ENCODE assay signal across 21 cellular contexts in genomic region chr10:114911801-114912479, GRCh38. TPM values are rescaled to one million over a fixed set of nuclear protein-coding genes. Genes with fewer than 3 reads are reported as not detected.
A peak's percentile ranks its signal among the peaks of the same experiment; 100 is the strongest.
DNase-seq lines count a peak whose midpoint lies in the region; ATAC-seq and TF ChIP-seq lines count a peak whose summit lies in the region.
"Had no signal": no experiment of that assay in that cellular context is flagged by ENCODE, and none has a peak within 500 bp of the region (broad histone marks: within the 10 kb centered on the region; RNA-seq: fewer than 3 reads in every experiment).

No MANE protein-coding gene starts in this region.

- no peaks in the 10 kb centered on the region for H4K20me1 ChIP-seq in GM23338 (replicated peaks; ENCODE audit: insufficient read depth)
- no peaks in the 10 kb centered on the region for H4K20me1 ChIP-seq in Loucy (ENCODE audit: insufficient read depth, low read length, poor library complexity, severe bottlenecking)

- H3K9me2 ChIP-seq in GM23338 (ENCODE audit: insufficient read depth) (peaks cover 10% of the 10 kb centered on the region; the same call in 1 of the 2 replicates), Loucy (replicated peaks; ENCODE audit: low read depth, low read length) (no peaks in the 10 kb centered on the region)

- no peak overlapping the region for H3K27ac ChIP-seq in GM23338 (ENCODE audit: low read depth)
- H3K27ac ChIP-seq: body of pancreas, suprapubic skin, upper lobe of right lung, VCaP had no signal

- no peak overlapping the region for H3K4me3 ChIP-seq in GM23338
- H3K4me3 ChIP-seq in Loucy (ENCODE audit: low read length, poor library complexity, severe bottlenecking), result peak overlapping the region; percentile 16
- H3K4me3 ChIP-seq: body of pancreas, ovary, smooth muscle cell, suprapubic skin, upper lobe of right lung had no signal

- ATAC-seq in GM23338, result no peak
- ATAC-seq: body of pancreas, T-helper 17 cell, upper lobe of right lung had no signal

- H3K4me3 Mint-ChIP-seq in GM23338 (no peak overlapping the region), nephron (no peak overlapping the region)
- no peak overlapping the region for H3K4me3 Mint-ChIP-seq in activated T-helper 1 cell treated with anti-CD3 and anti-CD28 coated beads, Interleukin-12 subunit alpha, Interleukin-12 subunit beta, Interleukin-2, Interleukin-4 antibody, amounts not matched to agents 30 ng/mL and 10 ng/mL and 1 ng/mL, durations not matched to agents 14 hours and 24 hours and 36 hours
- H3K4me3 Mint-ChIP-seq: activated naive CD8-positive, alpha-beta T cell treated with anti-CD3 and anti-CD28 coated beads, Interleukin-2, amount 50 U/mL, for 24 hours; natural killer cell treated with Interleukin-12 subunit alpha and Interleukin-12 subunit beta and Interleukin-15 and Interleukin-18, amount 100 ng/mL, for 72 hours; T-helper 17 cell had no signal

- H3K36me3 Mint-ChIP-seq in GM23338 (ENCODE audit: low read depth), result peaks cover 8% of the 10 kb centered on the region; the same call in 2 of the 3 replicates
- no peaks in the 10 kb centered on the region for H3K36me3 Mint-ChIP-seq in activated T-helper 1 cell treated with anti-CD3 and anti-CD28 coated beads, Interleukin-12 subunit alpha, Interleukin-12 subunit beta, Interleukin-2, Interleukin-4 antibody, amounts not matched to agents 30 ng/mL and 10 ng/mL and 1 ng/mL, durations not matched to agents 14 hours and 24 hours and 36 hours (ENCODE audit: low read depth)
- no peaks in the 10 kb centered on the region for H3K36me3 Mint-ChIP-seq in nephron (ENCODE audit: low read depth)
- H3K36me3 Mint-ChIP-seq: natural killer cell treated with Interleukin-12 subunit alpha and Interleukin-12 subunit beta and Interleukin-15 and Interleukin-18, amount 100 ng/mL, for 72 hours had no signal

- H3F3A ChIP-seq in GM23338 (replicated peaks; ENCODE audit: low read depth) (no peaks in the 10 kb centered on the region), Loucy (ENCODE audit: low read depth) (peaks cover 4% of the 10 kb centered on the region; the same call in 1 of the 2 replicates)

- H2AFZ ChIP-seq in GM23338 (peak overlapping the region; percentile 69; the same call in 1 of the 2 replicates), Loucy (ENCODE audit: low read length) (peak overlapping the region; percentile 54)

- peaks cover 5% of the 10 kb centered on the region; the same call in 2 of the 3 replicates for H3K9me3 Mint-ChIP-seq in GM23338
- H3K9me3 Mint-ChIP-seq in activated T-helper 1 cell treated with anti-CD3 and anti-CD28 coated beads, Interleukin-12 subunit alpha, Interleukin-12 subunit beta, Interleukin-2, Interleukin-4 antibody, amounts not matched to agents 30 ng/mL and 10 ng/mL and 1 ng/mL, durations not matched to agents 14 hours and 24 hours and 36 hours, result no peaks in the 10 kb centered on the region
- no peaks in the 10 kb centered on the region for H3K9me3 Mint-ChIP-seq in nephron
- H3K9me3 Mint-ChIP-seq: activated naive CD8-positive, alpha-beta T cell treated with anti-CD3 and anti-CD28 coated beads, Interleukin-2, amount 50 U/mL, for 24 hours; natural killer cell treated with Interleukin-12 subunit alpha and Interleukin-12 subunit beta and Interleukin-15 and Interleukin-18, amount 100 ng/mL, for 72 hours had no signal

- peaks cover 4% of the 10 kb centered on the region; the same call in 1 of the 2 replicates for H3K4me1 ChIP-seq in GM23338 (ENCODE audit: insufficient read depth)
- peaks cover 27% of the 10 kb centered on the region for H3K4me1 ChIP-seq in Loucy (ENCODE audit: insufficient read depth, low read length, poor library complexity, severe bottlenecking)
- H3K4me1 ChIP-seq: body of pancreas, Caco-2, suprapubic skin, upper lobe of right lung had no signal

- no peaks in the 10 kb centered on the region for H3K9me3 ChIP-seq in Loucy (ENCODE audit: insufficient read depth, low read depth, low read length)
- H3K9me3 ChIP-seq: body of pancreas, Caco-2, ovary, suprapubic skin, upper lobe of right lung had no signal

- intact Hi-C loops in activated T-helper 1 cell treated with anti-CD3 and anti-CD28 coated beads, Interleukin-12 subunit alpha, Interleukin-12 subunit beta, Interleukin-2, Interleukin-4 antibody, amounts not matched to agents 30 ng/mL and 10 ng/mL and 1 ng/mL, durations not matched to agents 14 hours and 24 hours and 36 hours (cut with micrococcal nuclease), result loop anchor here (2.0 kb wide), 1 partner anchor 13 kb away; no protein-coding TSS in a partner anchor

- no peak for DNase-seq in GM23338 (ENCODE audit: low spot score)
- no peak for DNase-seq in activated T-helper 1 cell treated with anti-CD3 and anti-CD28 coated beads, Interleukin-12 subunit alpha, Interleukin-12 subunit beta, Interleukin-2, Interleukin-4 antibody, amounts not matched to agents 30 ng/mL and 10 ng/mL and 1 ng/mL, durations not matched to agents 14 hours and 24 hours and 36 hours (ENCODE audit: low spot score)
- no peak for DNase-seq in NCI-H1436 treated with DMSO at 0.1 percent for 48 hours (lab: John Stamatoyannopoulos, UW)
- DNase-seq in NCI-H524 treated with DMSO at 0.1 percent for 48 hours (lab: John Stamatoyannopoulos, UW), result no peak
- DNase-seq in stimulated activated CD4-positive, alpha-beta T cell treated with anti-CD3 and anti-CD28 coated beads, Interleukin-2, amount 100 ng/mL, for 24 hours, result no peak
- DNase-seq: activated naive CD8-positive, alpha-beta T cell treated with anti-CD3 and anti-CD28 coated beads, Interleukin-2, amount 50 U/mL, for 24 hours; body of pancreas; C1 segment of cervical spinal cord; Caco-2; KG1; NCI-H1417 treated with DMSO at 0.1 percent for 48 hours; NCI-H446; ovary; T-helper 17 cell; upper lobe of right lung had no signal

- no peak for TF ChIP-seq CTCF in GM23338 (conservative IDR thresholded peaks at IDR 0.05; ENCODE audit: low read depth in 2 of 2)
- TF ChIP-seq CTCF in Loucy (conservative IDR thresholded peaks at IDR 0.05; ENCODE audit: low read length), result no peak
- TF ChIP-seq CTCF in nephron (IDR thresholded peaks at IDR 0.05; ENCODE audit: unreplicated experiment in 3 of 3), result no peak

- H3K27me3 ChIP-seq in GM23338 (ENCODE audit: insufficient read depth) (no peaks in the 10 kb centered on the region), Loucy (ENCODE audit: insufficient read depth, low read length, poor library complexity, severe bottlenecking) (no peaks in the 10 kb centered on the region)
- H3K27me3 ChIP-seq: body of pancreas, ovary, suprapubic skin, upper lobe of right lung had no signal

- H3K4me2 ChIP-seq in GM23338 (no peak overlapping the region), Loucy (ENCODE audit: low read depth, low read length, poor library complexity, severe bottlenecking) (peak overlapping the region; percentile 48)
- H3K4me2 ChIP-seq: smooth muscle cell had no signal

- H3K27ac Mint-ChIP-seq in GM23338, result no peak overlapping the region
- H3K27ac Mint-ChIP-seq in activated T-helper 1 cell treated with anti-CD3 and anti-CD28 coated beads, Interleukin-12 subunit alpha, Interleukin-12 subunit beta, Interleukin-2, Interleukin-4 antibody, amounts not matched to agents 30 ng/mL and 10 ng/mL and 1 ng/mL, durations not matched to agents 14 hours and 24 hours and 36 hours, result peak overlapping the region; percentile 12
- H3K27ac Mint-ChIP-seq in nephron, result peak overlapping the region in 2 of 3 experiments; percentile 33 to 43
- H3K27ac Mint-ChIP-seq: activated naive CD8-positive, alpha-beta T cell treated with anti-CD3 and anti-CD28 coated beads, Interleukin-2, amount 50 U/mL, for 24 hours; natural killer cell treated with Interleukin-12 subunit alpha and Interleukin-12 subunit beta and Interleukin-15 and Interleukin-18, amount 100 ng/mL, for 72 hours; T-helper 17 cell had no signal

- H3K4me1 Mint-ChIP-seq in GM23338 (peaks cover under 1% of the 10 kb centered on the region; the same call in 2 of the 3 replicates), nephron (peaks cover 31% of the 10 kb centered on the region)
- peaks cover 29% of the 10 kb centered on the region for H3K4me1 Mint-ChIP-seq in activated T-helper 1 cell treated with anti-CD3 and anti-CD28 coated beads, Interleukin-12 subunit alpha, Interleukin-12 subunit beta, Interleukin-2, Interleukin-4 antibody, amounts not matched to agents 30 ng/mL and 10 ng/mL and 1 ng/mL, durations not matched to agents 14 hours and 24 hours and 36 hours (ENCODE audit: low read depth)

- H3K27me3 Mint-ChIP-seq in GM23338 (ENCODE audit: insufficient read depth, low read depth, poor library complexity) (no peaks in the 10 kb centered on the region), nephron (ENCODE audit: low read depth) (peaks cover 5% of the 10 kb centered on the region)
- H3K27me3 Mint-ChIP-seq in activated T-helper 1 cell treated with anti-CD3 and anti-CD28 coated beads, Interleukin-12 subunit alpha, Interleukin-12 subunit beta, Interleukin-2, Interleukin-4 antibody, amounts not matched to agents 30 ng/mL and 10 ng/mL and 1 ng/mL, durations not matched to agents 14 hours and 24 hours and 36 hours (ENCODE audit: insufficient read depth), result no peaks in the 10 kb centered on the region
- H3K27me3 Mint-ChIP-seq: activated naive CD8-positive, alpha-beta T cell treated with anti-CD3 and anti-CD28 coated beads, Interleukin-2, amount 50 U/mL, for 24 hours had no signal

- no peak overlapping the region for H3K9ac ChIP-seq in Loucy (ENCODE audit: low read depth, low read length, poor library complexity, severe bottlenecking)

- H3K36me3 ChIP-seq in GM23338 (ENCODE audit: insufficient read depth) (no peaks in the 10 kb centered on the region), Loucy (ENCODE audit: insufficient read depth, low read length) (no peaks in the 10 kb centered on the region)
- H3K36me3 ChIP-seq: ovary, suprapubic skin, upper lobe of right lung had no signal

- H3K79me2 ChIP-seq in GM23338 (replicated peaks; ENCODE audit: insufficient read depth), result no peaks in the 10 kb centered on the region
- no peaks in the 10 kb centered on the region for H3K79me2 ChIP-seq in Loucy (ENCODE audit: insufficient read depth, low read length)

TF ChIP-seq in GM23338, 12 proteins besides CTCF, POLR2A, EP300 and RAD21 (continues in another document):
- no peak for TF ChIP-seq JUNB (IDR thresholded peaks at IDR 0.05; ENCODE audit: unreplicated experiment)

RNA-seq across cellular contexts. Expression of gene TRUB1, which starts 26.1 kb away (rescaled TPM):
- total RNA-seq in GM23338 (2014; rRNA removed; shearing (Covaris generic)), result 32.7 and 34.5 TPM in 2 replicates
- polyA plus RNA-seq in GM23338 (2016; fragmentation: Nextera tagmentation; extraction: Ambion mirVana), result 15.0 and 15.5 TPM in 2 replicates
- 21.6 TPM in 2 replicates for total RNA-seq in activated T-helper 1 cell treated with anti-CD3 and anti-CD28 coated beads, Interleukin-12 subunit alpha, Interleukin-12 subunit beta, Interleukin-2, Interleukin-4 antibody, amounts not matched to agents 30 ng/mL and 10 ng/mL and 1 ng/mL, durations not matched to agents 14 hours and 24 hours and 36 hours
